ENCODE assay signal across 10 cellular contexts in genomic region chr4:86972997-86973396, GRCh38. TPM values are rescaled to one million over a fixed set of nuclear protein-coding genes. Genes with fewer than 3 reads are reported as not detected.
DNase-seq lines count a peak whose midpoint lies in the region; ATAC-seq, FAIRE-seq and TF ChIP-seq lines count a peak whose summit lies in the region.
"Had no signal": no experiment of that assay in that cellular context is flagged by ENCODE, and none has a peak within 500 bp of the region (broad histone marks: within the 10 kb centered on the region; RNA-seq: fewer than 3 reads in every experiment).

No MANE protein-coding gene starts in this region.

- no peak overlapping the region for H3K4me3 ChIP-seq in suprapubic skin
- H3K4me3 ChIP-seq: vagina had no signal

- 44% methylated on average over 3 of the region's 3 CpGs for WGBS in suprapubic skin

- H3K27me3 ChIP-seq in suprapubic skin, result no peaks in the 10 kb centered on the region
- H3K27me3 ChIP-seq: vagina had no signal

- CTCF ChIA-PET in RWPE1 (lab: Yijun Ruan, JAX), result interaction anchor here (0.7 kb wide), 1 partner anchor 30 kb away, joined by 4 read pairs; no protein-coding TSS in a partner anchor

- H3K36me3 ChIP-seq in suprapubic skin, result no peaks in the 10 kb centered on the region
- H3K36me3 ChIP-seq: vagina had no signal

- ATAC-seq in left cardiac atrium (peak; percentile 65 to 72), HG02623 (IDR thresholded peaks at IDR 0.05; ENCODE audit: unreplicated experiment) (no peak)

- POLR2A ChIA-PET in RWPE1 (lab: Yijun Ruan, JAX; ENCODE audit: low non-redundant PET), result no interaction called here

- FAIRE-seq in RCC 7860 (lab: Jason Lieb, UNC), result no peak

- no peak for TF ChIP-seq EP300 in suprapubic skin (IDR thresholded peaks at IDR 0.05)

- intact Hi-C loops in left cardiac atrium (cut with DNase I), result no loop called here

- H3K9me3 ChIP-seq in suprapubic skin, result no peaks in the 10 kb centered on the region
- H3K9me3 ChIP-seq: vagina had no signal

- H3K4me1 ChIP-seq in suprapubic skin, result peaks cover 75% of the 10 kb centered on the region

- no peak for TF ChIP-seq POLR2A in suprapubic skin (IDR thresholded peaks at IDR 0.05)

- peak; percentile 1 for DNase-seq in NCI-H748 (lab: John Stamatoyannopoulos, UW; ENCODE audit: unreplicated experiment)
- no peak for DNase-seq in NCI-H748 treated with DMSO at 0.1 percent for 48 hours (lab: John Stamatoyannopoulos, UW)
- peak; percentile 55 for DNase-seq in RWPE1 (ENCODE audit: low spot score)
- DNase-seq in left cardiac atrium, result no peak
- no peak for DNase-seq in suprapubic skin (ENCODE audit: low spot score in 2 of 2)
- DNase-seq in RCC 7860 (ENCODE audit: low spot score), result no peak
- no peak for DNase-seq in activated CD4-positive, alpha-beta T cell treated with anti-CD3 and anti-CD28 coated beads, Interleukin-2, amount 50 U/mL, for 48 hours
- DNase-seq: activated naive CD8-positive, alpha-beta T cell treated with anti-CD3 and anti-CD28 coated beads, Interleukin-2, amount 10 ng/mL, durations not matched to agents 7 days and 5 days had no signal

- peak overlapping the region; percentile 46; the same call in 1 of the 2 replicates for H3K27ac ChIP-seq in RWPE1
- H3K27ac ChIP-seq in suprapubic skin, result peak overlapping the region; percentile 82
- H3K27ac ChIP-seq: vagina had no signal

- TF ChIP-seq CTCF in RWPE1 (conservative IDR thresholded peaks at IDR 0.05; ENCODE audit: low read depth) (no peak), suprapubic skin (IDR thresholded peaks at IDR 0.05) (no peak)

RNA-seq across cellular contexts. Expression of gene AFF1, which starts 38.2 kb away (rescaled TPM):
- total RNA-seq in left cardiac atrium, result 10 to 100 TPM; 68.1 to 78.4 TPM
- total RNA-seq in suprapubic skin, result 100 to 1,000 TPM in 2 of 4 donors, 10 to 100 TPM in 2; 67.2 to 175 (median 103) TPM

Comparison
In these comparisons a context has a peak if more than half of its experiments do, and no peak if none do; other contexts are left out.
1. DNase-seq: peak in NCI-H748 (single experiment) and RWPE1 (single experiment); none in NCI-H748 treated with DMSO at 0.1 percent for 48 hours (single experiment), left cardiac atrium (single experiment), suprapubic skin (0 of 2), RCC 7860 (single experiment) and activated CD4-positive, alpha-beta T cell treated with anti-CD3 and anti-CD28 coated beads, Interleukin-2, amount 50 U/mL, for 48 hours (0 of 2).